ENCODE assay signal across 8 cellular contexts in the genomic region with DNA sequence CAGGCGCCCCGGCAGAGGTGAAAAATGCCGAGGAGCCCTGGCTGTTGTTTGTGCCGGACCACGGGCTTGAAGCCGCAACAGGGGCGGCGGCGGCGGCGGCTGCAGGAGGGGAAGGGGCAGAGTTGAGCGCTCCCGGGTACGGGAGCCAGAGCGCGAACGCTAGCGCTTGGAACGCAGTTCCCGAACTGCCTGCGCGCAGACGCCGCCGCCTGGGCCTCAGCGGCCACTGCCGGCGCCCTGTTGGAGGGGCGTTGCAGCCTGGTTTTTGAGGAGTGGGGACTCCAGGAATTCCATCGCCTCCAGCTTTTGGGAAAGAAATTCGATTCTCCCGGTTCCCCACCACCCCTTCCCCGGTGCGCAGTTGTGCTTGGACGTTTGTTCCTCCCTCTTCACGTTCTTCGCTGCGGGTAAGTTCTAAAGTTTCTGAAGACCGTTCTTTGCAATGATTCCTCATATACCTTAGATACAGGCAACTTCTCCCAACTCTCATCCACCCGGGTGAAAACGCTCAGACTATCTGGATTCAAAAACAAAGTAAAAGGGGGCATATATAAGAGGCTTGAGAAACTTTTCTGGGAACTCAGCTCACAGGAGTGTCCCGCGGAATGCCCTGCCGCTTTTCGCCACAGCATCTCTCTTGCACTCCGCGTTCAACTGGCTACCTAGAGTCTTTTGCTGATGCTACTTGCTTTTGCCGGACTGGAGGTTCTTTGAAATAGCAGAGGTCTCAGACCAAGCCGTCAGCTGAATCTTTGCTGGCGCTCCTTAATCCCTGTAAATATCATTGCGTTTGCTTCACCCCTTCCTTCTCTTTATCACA. TPM values are rescaled to one million over a fixed set of nuclear protein-coding genes. Genes with fewer than 3 reads are reported as not detected.
DNase-seq lines count a peak whose midpoint lies in the region; ATAC-seq and TF ChIP-seq lines count a peak whose summit lies in the region.

No MANE protein-coding gene starts in this region.

- in situ Hi-C loops in astrocyte of the spinal cord (cut with HindIII; ENCODE audit: low sequenced_read_pairs), result no loop called here

- H3K4me1 ChIP-seq in iPS DF 6.9 (ENCODE audit: control insufficient read depth, insufficient read depth, low read length) (peaks cover 3% of the 10 kb centered on the region; the same call in 1 of the 2 replicates), psoas muscle (peaks cover 7% of the 10 kb centered on the region)

- H3K27ac ChIP-seq in AG04450 (ENCODE audit: low read depth, low read length) (peak overlapping the region; percentile 83), iPS DF 6.9 (ENCODE audit: low read length) (no peak overlapping the region), psoas muscle (peak overlapping the region; percentile 81)

- DNase-seq in AG04450 (ENCODE audit: low read depth, low spot score) (no peak), GM12864 (ENCODE audit: low read depth) (no peak), NCI-H2171 treated with DMSO at 0.1 percent for 48 hours (lab: John Stamatoyannopoulos, UW) (peak; percentile 35), astrocyte of the spinal cord (ENCODE audit: low read depth, low spot score) (peak; percentile 73), iPS DF 6.9 (ENCODE audit: low read depth, low spot score) (no peak), psoas muscle (peak; percentile 54 to 76)
- no peak for DNase-seq in stimulated activated CD4-positive, alpha-beta T cell treated with anti-CD3 and anti-CD28 coated beads, Interleukin-2, amount 100 ng/mL, for 48 hours

- CTCF ChIA-PET in AG04450 (lab: Charles Lee), result interaction anchor here (0.6 to 2.3 kb wide), 9 partner anchors 12 to 1289 kb away, joined by 3 to 9 read pairs (median 4); no protein-coding TSS in a partner anchor

- intact Hi-C loops in psoas muscle (cut with DNase I), result loop anchor here (5.0 to 10.0 kb wide), 3 partner anchors 77 to 437 kb away; no protein-coding TSS in a partner anchor

- H3K4me3 ChIP-seq in AG04450 (ENCODE audit: low read depth, low read length), result peak overlapping the region; percentile 93
- H3K4me3 ChIP-seq in GM12864 (ENCODE audit: low read depth, low read length), result peak overlapping the region; percentile 42
- peak overlapping the region; percentile 87 for H3K4me3 ChIP-seq in astrocyte of the spinal cord (ENCODE audit: low read depth, low read length)
- peak overlapping the region; percentile 67; the same call in 1 of the 2 replicates for H3K4me3 ChIP-seq in iPS DF 6.9 (ENCODE audit: low read length)
- peak overlapping the region; percentile 93 for H3K4me3 ChIP-seq in psoas muscle

- H3K9me3 ChIP-seq in AG04450 (ENCODE audit: control insufficient read depth, insufficient read depth, low read length) (no peaks in the 10 kb centered on the region; the same call in 1 of the 2 replicates), iPS DF 6.9 (ENCODE audit: control insufficient read depth, insufficient read depth, low read length) (no peaks in the 10 kb centered on the region), psoas muscle (no peaks in the 10 kb centered on the region)

- whole genome bisulfite sequencing in iPS DF 6.9 (ENCODE audit: insufficient coverage, insufficient read length), result no CpG with 5 or more reads among the region's 51 CpGs
- whole genome bisulfite sequencing in psoas muscle, 3 donors, result 0% methylated on average over 48 to 51 of the region's 51 CpGs

- H3K27me3 ChIP-seq in AG04450 (ENCODE audit: control insufficient read depth, insufficient read depth, low read length), result no peaks in the 10 kb centered on the region
- peaks cover 10% of the 10 kb centered on the region; the same call in 1 of the 2 replicates for H3K27me3 ChIP-seq in iPS DF 6.9 (ENCODE audit: control insufficient read depth, insufficient read depth, low read length)
- no peaks in the 10 kb centered on the region for H3K27me3 ChIP-seq in psoas muscle (ENCODE audit: insufficient read depth in 3 of 3, low read length in 2 of 3)

- POLR2A ChIA-PET in AG04450 (lab: Yijun Ruan, JAX), result interaction anchor here (1.1 to 1.8 kb wide), 4 partner anchors 53 to 413 kb away, joined by 3 to 9 read pairs (median 4); no protein-coding TSS in a partner anchor

- H3K36me3 ChIP-seq in iPS DF 6.9 (ENCODE audit: control insufficient read depth, insufficient read depth, low read length) (no peaks in the 10 kb centered on the region), psoas muscle (ENCODE audit: insufficient read depth in 1 of 2, low read depth in 1 of 2) (no peaks in the 10 kb centered on the region)

- ATAC-seq in psoas muscle (peak; percentile 50 to 76 (median 64)), HG02571 (IDR thresholded peaks at IDR 0.05; ENCODE audit: unreplicated experiment) (no peak)

- TF ChIP-seq CTCF in AG04450 (IDR thresholded peaks at IDR 0.05; ENCODE audit: low read depth, low read length) (peak; percentile 37), GM12864 (IDR thresholded peaks at IDR 0.05; ENCODE audit: low read depth, low read length, missing control alignments) (no peak), astrocyte of the spinal cord (IDR thresholded peaks at IDR 0.05; ENCODE audit: low read depth, low read length) (peak; percentile 35), psoas muscle (IDR thresholded peaks at IDR 0.05) (no peak)

RNA-seq across cellular contexts. Expression of a gene that starts 1.0 kb away (rescaled TPM):
- polyA plus RNA-seq in AG04450 (2011; rRNA removed) (15.4 and 18.0 TPM in 2 replicates), psoas muscle (1 to 10 TPM in 1 of 3 donors, under 1 TPM in 2; 0.35 to 1.3 (median 0.82) TPM)
- 47.3 and 66.9 TPM in 2 replicates for polyA minus RNA-seq in AG04450 (2011; rRNA and poly(A)+ RNA removed)
- 1 to 10 TPM; 1.6 to 8.4 (median 3.0) TPM for total RNA-seq in psoas muscle

Comparison
In these comparisons a context has a peak if more than half of its experiments do, and no peak if none do; other contexts are left out.
1. DNase-seq: peak in NCI-H2171 treated with DMSO at 0.1 percent for 48 hours (single experiment), astrocyte of the spinal cord (single experiment) and psoas muscle (2 of 2); none in AG04450 (single experiment), GM12864 (single experiment), iPS DF 6.9 (single experiment) and stimulated activated CD4-positive, alpha-beta T cell treated with anti-CD3 and anti-CD28 coated beads, Interleukin-2, amount 100 ng/mL, for 48 hours (0 of 2).
2. H3K4me3 ChIP-seq: peak in every context shown above with its lines; median percentile 93 in AG04450; 93 in psoas muscle; 87 in astrocyte of the spinal cord; 67 in iPS DF 6.9; 42 in GM12864.
3. CTCF ChIP-seq: peak in AG04450 (single experiment) and astrocyte of the spinal cord (single experiment); none in GM12864 (single experiment) and psoas muscle (single experiment).